8 cellular contexts compared by ENCODE assay signal in the genomic region with DNA sequence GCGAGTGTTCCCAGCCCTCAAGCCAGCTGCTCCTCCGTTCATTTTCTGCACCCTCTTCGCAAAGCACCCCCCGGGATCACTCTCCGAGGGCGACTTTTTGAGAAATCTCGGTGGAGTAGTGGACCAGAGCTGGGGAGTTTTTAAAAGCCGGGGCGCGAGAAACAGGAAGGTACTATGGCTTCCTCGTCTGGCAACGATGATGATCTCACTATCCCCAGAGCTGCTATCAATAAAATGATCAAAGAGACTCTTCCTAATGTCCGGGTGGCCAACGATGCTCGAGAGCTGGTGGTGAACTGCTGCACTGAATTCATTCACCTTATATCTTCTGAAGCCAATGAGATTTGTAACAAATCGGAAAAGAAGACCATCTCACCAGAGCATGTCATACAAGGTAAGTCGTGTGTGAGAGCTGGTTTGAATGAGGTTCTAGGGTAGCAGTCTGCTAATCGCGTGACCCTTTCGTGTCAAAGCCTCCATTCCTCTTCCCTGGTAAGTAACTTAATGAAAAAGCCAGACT. TPM values are rescaled to one million over a fixed set of nuclear protein-coding genes. Genes with fewer than 3 reads are reported as not detected.
DNase-seq lines count a peak whose midpoint lies in the region; ATAC-seq, FAIRE-seq and TF ChIP-seq lines count a peak whose summit lies in the region.

No MANE protein-coding gene starts in this region.

- POLR2A ChIA-PET in MCF 10A (lab: Yijun Ruan, JAX), result interaction anchor here (0.6 to 23.9 kb wide), 20 partner anchors 10 to 532 kb away, joined by 3 to 750 read pairs (median 4); a partner anchor contains a TSS

- dilution Hi-C loops in keratinocyte (cut with MboI; ENCODE audit: extremely low pct_ligation_motif_present, low sequenced_read_pairs), result no loop called here

- DNase-seq in Daoy (ENCODE audit: low read depth) (peak; percentile 43), T follicular helper cell (ENCODE audit: low read depth) (peak; percentile 14), MCF 10A (ENCODE audit: unreplicated experiment) (peak; percentile 43), keratinocyte (ENCODE audit: low read depth, low spot score) (no peak), inferior parietal cortex (ENCODE audit: extremely low spot score) (no peak)
- peak; percentile 12 for DNase-seq in stimulated activated CD8-positive, alpha-beta memory T cell treated with anti-CD3 and anti-CD28 coated beads, Interleukin-12 subunit alpha, Interleukin-12 subunit beta, amount 100 ng/mL, for 1 hour (ENCODE audit: low read depth)

- H2AFZ ChIP-seq in keratinocyte (ENCODE audit: control insufficient read depth, low read length), result peak overlapping the region; percentile 93

- H3K4me3 ChIP-seq in keratinocyte (ENCODE audit: control insufficient read depth in 2 of 3, extremely low read depth in 1 of 3, insufficient read depth in 2 of 3, low read depth in 1 of 3, low read length in 3 of 3), result peak overlapping the region; percentile 85 to 99 (median 85)

- no TSS peak for BruUV-seq in MCF 10A (replicated peaks; lab: Mats Ljungman, UMichigan)

- H3K79me2 ChIP-seq in keratinocyte (ENCODE audit: control insufficient read depth, insufficient read depth, low read length), result peaks cover 65% of the 10 kb centered on the region

- intact Hi-C loops in MCF 10A (cut with micrococcal nuclease), result loop anchor here (2.0 to 10.0 kb wide), 3 partner anchors 22 to 264 kb away; a partner anchor contains a TSS

- peak overlapping the region; percentile 90 for H3K4me2 ChIP-seq in keratinocyte (ENCODE audit: control insufficient read depth, extremely low read depth, insufficient read depth, low read depth, low read length)

- H4K20me1 ChIP-seq in keratinocyte (ENCODE audit: control insufficient read depth, extremely low read depth, insufficient read depth, low read length), result peaks cover 4% of the 10 kb centered on the region

- H3K9me3 ChIP-seq in keratinocyte (ENCODE audit: control insufficient read depth, low read depth, low read length), result no peaks in the 10 kb centered on the region

- ATAC-seq in GM19467 (IDR thresholded peaks at IDR 0.05; ENCODE audit: unreplicated experiment), result peak; percentile 25
- peak; percentile 22 for ATAC-seq in HG03571 (IDR thresholded peaks at IDR 0.05; ENCODE audit: unreplicated experiment)

- CTCF ChIA-PET in MCF 10A (lab: Yijun Ruan, JAX), result interaction anchor here (0.6 to 2.7 kb wide), 2 partner anchors 28 to 42 kb away, joined by 5 to 15 read pairs; no protein-coding TSS in a partner anchor

- no peaks in the 10 kb centered on the region for H3K9me3 Mint-ChIP-seq in MCF 10A (ENCODE audit: unreplicated experiment)

- H3K27ac ChIP-seq in keratinocyte (ENCODE audit: control insufficient read depth, insufficient read depth, low read length), result peak overlapping the region; percentile 99

- H3K27me3 ChIP-seq in keratinocyte (ENCODE audit: control insufficient read depth, extremely low read depth, insufficient read depth, low read length), result no peaks in the 10 kb centered on the region

- H3K36me3 Mint-ChIP-seq in MCF 10A (ENCODE audit: insufficient read depth, unreplicated experiment), result peaks cover 13% of the 10 kb centered on the region

- peak overlapping the region; percentile 98 for H3K4me3 Mint-ChIP-seq in MCF 10A (ENCODE audit: unreplicated experiment)

- peak overlapping the region; percentile 99 for H3K9ac ChIP-seq in keratinocyte (ENCODE audit: control insufficient read depth, extremely low read depth, insufficient read depth, low read length)

- no peaks in the 10 kb centered on the region for H3K27me3 Mint-ChIP-seq in MCF 10A (ENCODE audit: insufficient read depth, unreplicated experiment)

- peak overlapping the region; percentile 98 for H3K27ac Mint-ChIP-seq in MCF 10A (ENCODE audit: low read depth, unreplicated experiment)

- peak; percentile 9 for FAIRE-seq in keratinocyte (lab: Jason Lieb, UNC)

- no peaks in the 10 kb centered on the region for H3K36me3 ChIP-seq in keratinocyte (ENCODE audit: control insufficient read depth in 2 of 2, extremely low read depth in 1 of 2, insufficient read depth in 2 of 2, low read length in 2 of 2)

- H3K4me1 Mint-ChIP-seq in MCF 10A (ENCODE audit: insufficient read depth, unreplicated experiment), result peaks cover 5% of the 10 kb centered on the region

- no peaks in the 10 kb centered on the region for H3K9me1 ChIP-seq in keratinocyte (ENCODE audit: control insufficient read depth, extremely low read depth, insufficient read depth, low read length)

- TF ChIP-seq CTCF in MCF 10A (IDR thresholded peaks at IDR 0.05; ENCODE audit: unreplicated experiment), result no peak
- TF ChIP-seq CTCF in keratinocyte (optimal IDR thresholded peaks at IDR 0.05 in 1 of 3, IDR thresholded peaks at IDR 0.05 in 1 of 3, conservative IDR thresholded peaks at IDR 0.05 in 1 of 3; ENCODE audit: extremely low read depth in 1 of 3, insufficient read depth in 2 of 3, low read length in 3 of 3), result no peak

- peaks cover 25% of the 10 kb centered on the region for H3K4me1 ChIP-seq in keratinocyte (ENCODE audit: control insufficient read depth, extremely low read depth, insufficient read depth, low read length)

RNA-seq across cellular contexts. Expression of a gene that starts 0.8 kb away (rescaled TPM):
- 89.9 and 110 TPM in 2 replicates for total RNA-seq in Daoy (2014; rRNA removed; shearing (Covaris generic))
- 103 and 104 TPM in 2 replicates for total RNA-seq in MCF 10A (2022)
- 29.2 to 47.9 TPM (median 34.4 TPM) in 3 replicates for polyA plus RNA-seq in keratinocyte
- polyA plus RNA-seq in keratinocyte (2011; ENCODE audit: low read depth), result 20.5 TPM
- 30.1 and 47.3 TPM in 2 replicates for polyA plus RNA-seq in keratinocyte (2011; cell fraction: cytosol; rRNA removed)
- 17.5 and 19.8 TPM in 2 replicates for polyA plus RNA-seq in keratinocyte (2011; cell fraction: nucleus; rRNA removed)
- polyA plus RNA-seq in keratinocyte (2012; ENCODE audit: low replicate concordance), result 36.8 and 43.7 TPM in 2 replicates
- 14.2 to 33.2 TPM (median 22.1 TPM) in 3 replicates for polyA minus RNA-seq in keratinocyte
- polyA minus RNA-seq in keratinocyte (2011; cell fraction: cytosol; rRNA and poly(A)+ RNA removed), result 36.6 TPM
- 7.3 and 19.1 TPM in 2 replicates for polyA minus RNA-seq in keratinocyte (2011; cell fraction: nucleus; rRNA and poly(A)+ RNA removed)

Comparison
In these comparisons a context has a peak if more than half of its experiments do, and no peak if none do; other contexts are left out.
1. DNase-seq: peak in Daoy (single experiment), T follicular helper cell (single experiment), MCF 10A (single experiment) and stimulated activated CD8-positive, alpha-beta memory T cell treated with anti-CD3 and anti-CD28 coated beads, Interleukin-12 subunit alpha, Interleukin-12 subunit beta, amount 100 ng/mL, for 1 hour (single experiment); none in keratinocyte (single experiment) and inferior parietal cortex (single experiment).